22 cellular contexts compared by ENCODE assay signal in the genomic region with DNA sequence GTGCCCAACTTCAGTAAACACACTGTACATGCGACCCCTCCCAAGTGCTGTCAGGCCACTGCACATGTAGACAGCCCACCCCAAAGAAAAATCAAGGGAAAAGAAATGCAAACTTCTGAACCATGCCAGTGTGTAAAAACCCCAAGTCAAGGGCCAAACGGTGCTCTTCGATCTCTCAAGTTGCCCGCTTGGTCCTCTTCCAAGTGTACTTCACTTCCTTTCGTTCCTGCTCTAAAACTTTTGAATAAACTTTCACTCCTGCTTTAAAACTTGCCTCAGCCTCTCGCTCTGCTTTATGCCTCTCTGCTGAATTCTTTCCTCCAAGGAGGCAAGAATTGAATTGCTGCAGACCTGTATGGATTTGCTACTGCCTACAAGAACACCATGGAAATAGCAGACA.
A peak's percentile ranks its signal among the peaks of the same experiment; 100 is the strongest.
DNase-seq lines count a peak whose midpoint lies in the region; ATAC-seq, FAIRE-seq and TF ChIP-seq lines count a peak whose summit lies in the region.
"Had no signal": no experiment of that assay in that cellular context is flagged by ENCODE, and none has a peak within 500 bp of the region (broad histone marks: within the 10 kb centered on the region; RNA-seq: fewer than 3 reads in every experiment).

No MANE protein-coding gene starts in this region.

- POLR2A ChIA-PET in HEK293 (lab: Yijun Ruan, JAX) = no interaction called here

- H3K23ac ChIP-seq in mesenchymal stem cell (ENCODE audit: low read length in 2 of 2) = no peak overlapping the region

- peak overlapping the region; percentile 46 for H2AK5ac ChIP-seq in mesenchymal stem cell (ENCODE audit: low read length, severe bottlenecking)

- H3K27ac ChIP-seq in HEK293 (ENCODE audit: extremely low read depth, low read depth, low read length) = no peak overlapping the region
- H3K27ac ChIP-seq in mesenchymal stem cell (ENCODE audit: low read length, poor library complexity, severe bottlenecking) = no peak overlapping the region
- H3K27ac ChIP-seq in smooth muscle cell (ENCODE audit: low read depth) = peak overlapping the region; percentile 79
- no peak overlapping the region for H3K27ac ChIP-seq in foreskin keratinocyte
- H3K27ac ChIP-seq: C4-2B, KMS-11 had no signal

- no peak overlapping the region for H3K4me3 ChIP-seq in HEK293 (ENCODE audit: low read depth, low read length)
- H3K4me3 ChIP-seq in bronchial epithelial cell (ENCODE audit: low read depth, low read length) = no peak overlapping the region
- no peak overlapping the region for H3K4me3 ChIP-seq in mesenchymal stem cell (ENCODE audit: insufficient read depth in 1 of 2, low read depth in 1 of 2, low read length in 2 of 2)
- no peak overlapping the region for H3K4me3 ChIP-seq in smooth muscle cell

- H3K36me3 ChIP-seq in HEK293 (ENCODE audit: control insufficient read depth in 2 of 2, insufficient read depth in 1 of 2, low read length in 2 of 2) = no peaks in the 10 kb centered on the region
- no peaks in the 10 kb centered on the region for H3K36me3 ChIP-seq in bronchial epithelial cell (ENCODE audit: control insufficient read depth, insufficient read depth, low read length)
- no peaks in the 10 kb centered on the region for H3K36me3 ChIP-seq in mesenchymal stem cell (ENCODE audit: control insufficient read depth in 1 of 2, insufficient read depth in 2 of 2, low read depth in 1 of 2, low read length in 2 of 2)
- no peaks in the 10 kb centered on the region for H3K36me3 ChIP-seq in smooth muscle cell (ENCODE audit: low read depth)

- no peak overlapping the region for H2BK5ac ChIP-seq in mesenchymal stem cell (ENCODE audit: low read depth, low read length, poor library complexity, severe bottlenecking)

- no peak overlapping the region for H3K4me2 ChIP-seq in mesenchymal stem cell (ENCODE audit: low read length, poor library complexity, severe bottlenecking)
- peak overlapping the region; percentile 73 for H3K4me2 ChIP-seq in smooth muscle cell

- H3K79me2 ChIP-seq in smooth muscle cell (ENCODE audit: low read depth) = no peaks in the 10 kb centered on the region

- WGBS in mesenchymal stem cell = 96% methylated on average over 6 of the region's 6 CpGs
- WGBS in smooth muscle cell (ENCODE audit: low lambda C conversion rate) = 95% methylated on average over 6 of the region's 6 CpGs

- no peak for TF ChIP-seq CTCF in HEK293 (tag by site-specific recombination; IDR thresholded peaks at IDR 0.05)
- TF ChIP-seq CTCF in bronchial epithelial cell (IDR thresholded peaks at IDR 0.05; ENCODE audit: insufficient read depth, low read length, severe bottlenecking) = no peak
- no peak for TF ChIP-seq CTCF in smooth muscle cell (IDR thresholded peaks at IDR 0.05; ENCODE audit: borderline replicate concordance, insufficient read depth, poor library complexity, severe bottlenecking)
- TF ChIP-seq CTCF in foreskin keratinocyte (conservative IDR thresholded peaks at IDR 0.05) = no peak

- H2BK12ac ChIP-seq in mesenchymal stem cell (ENCODE audit: low read length in 2 of 2) = peak overlapping the region in 1 of 2 experiments; percentile 77

- no peaks in the 10 kb centered on the region for H4K20me1 ChIP-seq in smooth muscle cell (ENCODE audit: low read depth)

- no peak overlapping the region for H4K91ac ChIP-seq in mesenchymal stem cell (ENCODE audit: low read length)

- H3K18ac ChIP-seq in mesenchymal stem cell (ENCODE audit: low read depth in 1 of 2, low read length in 2 of 2) = peak overlapping the region in 1 of 2 experiments; percentile 71

- peak overlapping the region; percentile 77 for H3K9ac ChIP-seq in mesenchymal stem cell (ENCODE audit: low read length)
- peak overlapping the region; percentile 25 for H3K9ac ChIP-seq in smooth muscle cell (ENCODE audit: low read depth)
- H3K9ac ChIP-seq: KMS-11 had no signal

- DNase-seq in bronchial epithelial cell (ENCODE audit: low read depth) = no peak
- no peak for DNase-seq in mesenchymal stem cell
- no peak for DNase-seq in smooth muscle cell (lab: John Stamatoyannopoulos, UW; ENCODE audit: unreplicated experiment)
- DNase-seq in NCI-H524 treated with DMSO at 0.1 percent for 48 hours (lab: John Stamatoyannopoulos, UW) = no peak
- DNase-seq in activated naive CD4-positive, alpha-beta T cell treated with anti-CD3 and anti-CD28 coated beads, Interleukin-2, amount 50 U/mL, for 16 hours = no peak
- DNase-seq in mesenteric fat pad (ENCODE audit: low spot score) = no peak
- no peak for DNase-seq in foreskin keratinocyte
- DNase-seq: CD8-positive, alpha-beta memory T cell; DMS53; EL; GF-D8; MV-4-11; NCI-H1105 treated with DMSO at 0.1 percent for 48 hours; NCI-H2171 treated with DMSO at 0.1 percent for 48 hours; NCI-H526 treated with DMSO at 0.1 percent for 48 hours; OCI-M1 had no signal

- H3K79me1 ChIP-seq in mesenchymal stem cell (replicated peaks; ENCODE audit: low read length, poor library complexity, severe bottlenecking) = no peaks in the 10 kb centered on the region

- no peak for ATAC-seq in foreskin keratinocyte
- ATAC-seq: Right ventricle myocardium inferior had no signal

- CTCF ChIA-PET in HEK293 (lab: Yijun Ruan, JAX) = no interaction called here

- no peak overlapping the region for H3K4ac ChIP-seq in mesenchymal stem cell (ENCODE audit: low read depth in 1 of 2, low read length in 2 of 2)

- H2AFZ ChIP-seq in mesenchymal stem cell (ENCODE audit: low read depth, low read length) (no peak overlapping the region), smooth muscle cell (ENCODE audit: low read depth) (peak overlapping the region; percentile 85)

- FAIRE-seq in bronchial epithelial cell (lab: Jason Lieb, UNC) = peak; percentile 79
- FAIRE-seq: GM19239, H1 had no signal

- no peaks in the 10 kb centered on the region for H3K9me3 ChIP-seq in HEK293 (ENCODE audit: control insufficient read depth, insufficient read depth, low read depth, low read length)
- H3K9me3 ChIP-seq in mesenchymal stem cell (ENCODE audit: control insufficient read depth, low read length) = no peaks in the 10 kb centered on the region
- no peaks in the 10 kb centered on the region for H3K9me3 ChIP-seq in smooth muscle cell (replicated peaks; ENCODE audit: low read depth)

- H3K27me3 ChIP-seq in bronchial epithelial cell (ENCODE audit: control insufficient read depth, insufficient read depth, low read length) = no peaks in the 10 kb centered on the region
- no peaks in the 10 kb centered on the region for H3K27me3 ChIP-seq in mesenchymal stem cell (ENCODE audit: control insufficient read depth in 1 of 2, insufficient read depth in 1 of 2, low read length in 2 of 2)
- no peaks in the 10 kb centered on the region for H3K27me3 ChIP-seq in smooth muscle cell (ENCODE audit: low read depth)
- H3K27me3 ChIP-seq in foreskin keratinocyte = no peaks in the 10 kb centered on the region

- H3F3A ChIP-seq in smooth muscle cell (ENCODE audit: low read depth) = peaks cover 5% of the 10 kb centered on the region

- no peak overlapping the region for H4K8ac ChIP-seq in mesenchymal stem cell (ENCODE audit: low read length)

- no peak overlapping the region for H3K14ac ChIP-seq in mesenchymal stem cell (ENCODE audit: low read length in 2 of 2)

- H3K4me1 ChIP-seq in HEK293 (ENCODE audit: control insufficient read depth, insufficient read depth, low read length) (no peaks in the 10 kb centered on the region), mesenchymal stem cell (ENCODE audit: control insufficient read depth, insufficient read depth, low read depth, low read length) (no peaks in the 10 kb centered on the region), smooth muscle cell (ENCODE audit: low read depth) (peaks cover 6% of the 10 kb centered on the region), foreskin keratinocyte (no peaks in the 10 kb centered on the region)

- H2BK120ac ChIP-seq in mesenchymal stem cell (ENCODE audit: low read depth, low read length) = no peak overlapping the region

- no peak overlapping the region for H2BK15ac ChIP-seq in mesenchymal stem cell (ENCODE audit: low read depth, poor library complexity, severe bottlenecking)

TF ChIP-seq in HEK293, 187 proteins besides CTCF, POLR2A, EP300 and RAD21:
- no peak for TF ChIP-seq SP7 (tag by site-specific recombination; IDR thresholded peaks at IDR 0.05)
- peak; percentile 80 for TF ChIP-seq SETDB1 (IDR thresholded peaks at IDR 0.05; ENCODE audit: insufficient read length, low read length)
- no peak for TF ChIP-seq ZNF692 (tag by site-specific recombination; IDR thresholded peaks at IDR 0.05)
- TF ChIP-seq TRIM28 (IDR thresholded peaks at IDR 0.05; ENCODE audit: borderline replicate concordance, low read length) = peak; percentile 87; the same call in 1 of the 2 replicates
- TF ChIP-seq ZNF292 (tag by site-specific recombination; IDR thresholded peaks at IDR 0.05; ENCODE audit: borderline replicate concordance, low read depth) = no peak
- TF ChIP-seq YY1 (tag by site-specific recombination; IDR thresholded peaks at IDR 0.05) = no peak
- TF ChIP-seq ZNF473 (tag by site-specific recombination; IDR thresholded peaks at IDR 0.05) = no peak
- TF ChIP-seq, protein P1, sequence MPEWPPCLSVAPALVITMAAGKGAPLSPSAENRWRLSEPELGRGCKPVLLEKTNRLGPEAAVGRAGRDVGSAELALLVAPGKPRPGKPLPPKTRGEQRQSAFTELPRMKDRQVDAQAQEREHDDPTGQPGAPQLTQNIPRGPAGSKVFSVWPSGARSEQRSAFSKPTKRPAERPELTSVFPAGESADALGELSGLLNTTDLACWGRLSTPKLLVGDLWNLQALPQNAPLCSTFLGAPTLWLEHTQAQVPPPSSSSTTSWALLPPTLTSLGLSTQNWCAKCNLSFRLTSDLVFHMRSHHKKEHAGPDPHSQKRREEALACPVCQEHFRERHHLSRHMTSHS (tag by site-specific recombination; IDR thresholded peaks at IDR 0.05) = no peak
TF ChIP-seq in HEK293: peak in this region for 2.
